8 cellular contexts compared by ENCODE assay signal in the genomic region with DNA sequence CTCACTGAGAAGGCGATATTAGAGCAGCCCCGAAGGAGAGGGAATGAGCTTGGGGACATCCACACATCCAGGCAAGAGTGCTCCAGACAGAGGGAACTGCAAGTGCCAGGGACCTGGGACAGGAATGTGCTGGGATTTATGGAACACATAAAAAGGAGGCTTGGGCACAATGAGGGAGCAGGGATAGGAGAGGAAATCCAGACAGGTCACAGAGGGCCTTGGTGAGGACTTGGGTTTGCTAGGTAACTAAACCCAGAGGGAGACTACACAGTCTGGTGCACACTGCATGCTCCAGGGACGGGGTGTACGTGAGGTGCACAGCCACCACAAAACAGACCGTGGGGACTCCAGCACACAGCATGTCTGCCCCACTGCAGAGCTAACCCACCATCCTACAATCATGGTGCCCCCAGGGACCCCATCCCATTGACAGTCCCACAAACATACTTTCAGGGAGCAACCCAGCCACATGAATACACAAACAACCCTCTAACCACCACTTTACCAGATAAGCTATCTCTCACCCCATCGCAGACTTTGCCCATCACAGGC. TPM values are rescaled to one million over a fixed set of nuclear protein-coding genes. Genes with fewer than 3 reads are reported as not detected.
DNase-seq lines count a peak whose midpoint lies in the region; ATAC-seq and TF ChIP-seq lines count a peak whose summit lies in the region.

No MANE protein-coding gene starts in this region.

- peak overlapping the region; percentile 96 to 100 (median 99) for H3K27ac ChIP-seq in BLaER1 treated with 17β-estradiol and CSF1 and Interleukin-3, amounts not matched to agents 10 nM and 100 nM
- H3K27ac ChIP-seq in brain microvascular endothelial cell: peak overlapping the region; percentile 93

- DNase-seq in brain microvascular endothelial cell (no peak), natural killer cell (no peak), mucosa of gallbladder (ENCODE audit: low spot score) (no peak), COR-L47 (lab: John Stamatoyannopoulos, UW) (no peak), retina (no peak)
- DNase-seq in activated CD4-positive, alpha-beta T cell treated with anti-CD3 and anti-CD28 coated beads, Interleukin-2, amount 50 U/mL, for 48 hours: no peak

- intact Hi-C loops in natural killer cell (cut with micrococcal nuclease): loop anchor here (1.0 kb wide), 1 partner anchor 11 kb away; a partner anchor contains a TSS

- H3K4me2 ChIP-seq in BLaER1 treated with 17β-estradiol and CSF1 and Interleukin-3, amounts not matched to agents 10 nM and 100 nM: peak overlapping the region; percentile 94 to 99 (median 97)

- H3K4me1 Mint-ChIP-seq in natural killer cell: peaks cover 54 to 73% of the 10 kb centered on the region in 2 donors

- peak overlapping the region; percentile 96 to 97 for H3K27ac Mint-ChIP-seq in natural killer cell

- no peaks in the 10 kb centered on the region for H3K9me3 Mint-ChIP-seq in natural killer cell

- H3K4me1 ChIP-seq in BLaER1 treated with 17β-estradiol and CSF1 and Interleukin-3, amounts not matched to agents 10 nM and 100 nM: peaks cover 79 to 96% (median 89%) of the 10 kb centered on the region in 10 experiments

- H3K27me3 ChIP-seq in BLaER1 treated with 17β-estradiol and CSF1 and Interleukin-3, amounts not matched to agents 10 nM and 100 nM: no peaks in the 10 kb centered on the region
- no peaks in the 10 kb centered on the region for H3K27me3 ChIP-seq in brain microvascular endothelial cell (replicated peaks)

- H3K4me3 ChIP-seq in BLaER1 treated with 17β-estradiol and CSF1 and Interleukin-3, amounts not matched to agents 10 nM and 100 nM: peak overlapping the region in 4 of 10 experiments; percentile 0 to 71 (median 36); a peak in 5 of 20 replicates
- no peak overlapping the region for H3K4me3 ChIP-seq in brain microvascular endothelial cell (ENCODE audit: low read depth, low read length)

- H3K9me3 ChIP-seq in BLaER1 treated with 17β-estradiol and CSF1 and Interleukin-3, amounts not matched to agents 10 nM and 100 nM (replicated peaks in 1 of 11): peaks cover 0 to 9% (median 4%) of the 10 kb centered on the region in 11 experiments; a peak in 4 of 22 replicates

- in situ Hi-C loops in brain microvascular endothelial cell (cut with HindIII; ENCODE audit: low pct_ligation_motif_present, low sequenced_read_pairs): no loop called here

- H3K36me3 Mint-ChIP-seq in natural killer cell: no peaks in the 10 kb centered on the region

- peak overlapping the region; percentile 93 to 100 (median 97) for H3K9ac ChIP-seq in BLaER1 treated with 17β-estradiol and CSF1 and Interleukin-3, amounts not matched to agents 10 nM and 100 nM

- H3K4me3 Mint-ChIP-seq in natural killer cell: peak overlapping the region; percentile 94

- no peaks in the 10 kb centered on the region for H3K27me3 Mint-ChIP-seq in natural killer cell (ENCODE audit: low read depth in 2 of 2)

- TF ChIP-seq CTCF in brain microvascular endothelial cell (IDR thresholded peaks at IDR 0.05; ENCODE audit: low read depth, low read length, missing control alignments) (no peak), natural killer cell (IDR thresholded peaks at IDR 0.05) (no peak)

- peaks cover 3 to 27% (median 14%) of the 10 kb centered on the region in 11 experiments; a peak in 16 of 22 replicates for H3K36me3 ChIP-seq in BLaER1 treated with 17β-estradiol and CSF1 and Interleukin-3, amounts not matched to agents 10 nM and 100 nM
- peaks cover 4% of the 10 kb centered on the region for H3K36me3 ChIP-seq in brain microvascular endothelial cell (replicated peaks)

- H4K20me1 ChIP-seq in BLaER1 treated with 17β-estradiol and CSF1 and Interleukin-3, amounts not matched to agents 10 nM and 100 nM: 0 out of 22 replicates have a peak, but pooled peaks cover 0 to 6% (median 0%) of the 10 kb centered on the region in 11 experiments

- ATAC-seq in HG03196 (IDR thresholded peaks at IDR 0.05; ENCODE audit: unreplicated experiment): peak; percentile 6
- peak in 1 of 3 donors; percentile 2 for ATAC-seq in natural killer cell

RNA-seq across cellular contexts. Expression of a gene that starts 5.6 kb away (rescaled TPM):
- total RNA-seq in natural killer cell (1,000 to 10,000 TPM; 1,232 to 2,074 (median 1,769) TPM), mucosa of gallbladder (180 TPM)

RNA-seq across cellular contexts. Expression of a gene that starts 9.9 kb away (rescaled TPM):
- total RNA-seq in natural killer cell: 10 to 100 TPM; 37.5 to 49.1 (median 45.9) TPM
- total RNA-seq in mucosa of gallbladder: 46.0 TPM

RNA-seq across cellular contexts. Expression of a gene that starts 10.2 kb away (rescaled TPM):
- total RNA-seq in natural killer cell: 10 to 100 TPM; 54.3 to 80.9 (median 68.3) TPM
- 50.5 TPM for total RNA-seq in mucosa of gallbladder

RNA-seq across cellular contexts. Expression of a gene that starts 11.4 kb away (rescaled TPM):
- total RNA-seq in natural killer cell (100 to 1,000 TPM in 1 of 3 donors, 10 to 100 TPM in 2; 70.2 to 129 (median 80.7) TPM), mucosa of gallbladder (41.8 TPM)

RNA-seq across cellular contexts. Expression of a gene that starts 34.7 kb away (rescaled TPM):
- total RNA-seq in natural killer cell: 1,000 to 10,000 TPM; 1,227 to 1,543 (median 1,399) TPM
- total RNA-seq in mucosa of gallbladder: 1,378 TPM
